In genomic region chr19:28290963-28291657, GRCh38 we compare ENCODE assay signal across 27 cellular contexts.
DNase-seq lines count a peak whose midpoint lies in the region; TF ChIP-seq lines count a peak whose summit lies in the region.
"Had no signal": no experiment of that assay in that cellular context is flagged by ENCODE, and none has a peak within 500 bp of the region (broad histone marks: within the 10 kb centered on the region; RNA-seq: fewer than 3 reads in every experiment).

No MANE protein-coding gene starts in this region.

- no peak overlapping the region for H3K9ac ChIP-seq in iPS-20b (ENCODE audit: low read depth, low read length)
- H3K9ac ChIP-seq: parathyroid adenoma had no signal

- H3K27ac ChIP-seq in iPS-20b (ENCODE audit: low read length) (no peak overlapping the region), ascending aorta (no peak overlapping the region)
- H3K27ac ChIP-seq: heart right ventricle, left lung, parathyroid adenoma, sigmoid colon, stomach, tibial artery had no signal

- H3K4me1 ChIP-seq in iPS-20b (ENCODE audit: insufficient read depth, low read length) (peaks cover 42% of the 10 kb centered on the region), ascending aorta (no peaks in the 10 kb centered on the region)
- H3K4me1 ChIP-seq: left lung, parathyroid adenoma, tibial artery had no signal

- intact Hi-C loops in ascending aorta (cut with DNase I) = no loop called here

- H3K4me3 ChIP-seq in iPS-20b (ENCODE audit: low read length) (peak overlapping the region; percentile 12; the same call in 1 of the 2 replicates), ascending aorta (no peak overlapping the region)
- H3K4me3 ChIP-seq: GM12878, heart right ventricle, left lung, sigmoid colon, stomach, tibial artery had no signal

- H3K27me3 ChIP-seq in iPS-20b (ENCODE audit: insufficient read depth, low read length) (no peaks in the 10 kb centered on the region), ascending aorta (no peaks in the 10 kb centered on the region)
- H3K27me3 ChIP-seq: stomach, tibial artery had no signal

- no peaks in the 10 kb centered on the region for H3K9me3 ChIP-seq in iPS-20b (ENCODE audit: insufficient read depth, low read depth, low read length)
- H3K9me3 ChIP-seq in ascending aorta = no peaks in the 10 kb centered on the region
- H3K9me3 ChIP-seq: tibial artery had no signal

- H3K36me3 ChIP-seq in iPS-20b (ENCODE audit: insufficient read depth, low read depth, low read length) = no peaks in the 10 kb centered on the region
- no peaks in the 10 kb centered on the region for H3K36me3 ChIP-seq in ascending aorta
- H3K36me3 ChIP-seq: heart right ventricle, left lung, sigmoid colon, stomach, tibial artery had no signal

- DNase-seq in DMS 273 (lab: John Stamatoyannopoulos, UW; ENCODE audit: unreplicated experiment) = peak; percentile 53
- DNase-seq in DMS 273 treated with DMSO at 0.1 percent for 48 hours (lab: John Stamatoyannopoulos, UW) = no peak
- DNase-seq in NCI-H2227 treated with DMSO at 0.1 percent for 48 hours (lab: John Stamatoyannopoulos, UW) = peak; percentile 67
- peak; percentile 32 for DNase-seq in retina
- DNase-seq in NCI-H2196 (lab: John Stamatoyannopoulos, UW; ENCODE audit: unreplicated experiment) = no peak
- no peak for DNase-seq in ascending aorta (ENCODE audit: low spot score in 2 of 2)
- DNase-seq in activated CD4-positive, CD25-positive, alpha-beta regulatory T cell (lab: John Stamatoyannopoulos, UW) = no peak
- DNase-seq: 8988T; activated CD8-positive, alpha-beta memory T cell treated with anti-CD3 and anti-CD28 coated beads for 24 hours; activated gamma-delta T cell treated with Interleukin-2 at 50 U/mL for 16 hours; activated T-cell treated with anti-CD3 and anti-CD28 coated beads, Interleukin-2, amount 50 U/mL, for 1 hour; DND-41; effector CD8-positive, alpha-beta T cell; erythroblast; GOT3; heart right ventricle; Karpas-422; left lung; naive thymus-derived CD4-positive, alpha-beta T cell; NCI-H2029 treated with DMSO at 0.1 percent for 48 hours; NCI-H510A treated with DMSO at 0.1 percent for 48 hours; sigmoid colon; stomach; tibial artery had no signal

- TF ChIP-seq CTCF in ascending aorta (IDR thresholded peaks at IDR 0.05) = no peak

Comparison
In these comparisons a context has a peak if more than half of its experiments do, and no peak if none do; other contexts are left out.
1. DNase-seq: peak in DMS 273 (single experiment), NCI-H2227 treated with DMSO at 0.1 percent for 48 hours (single experiment) and retina (single experiment); none in DMS 273 treated with DMSO at 0.1 percent for 48 hours (single experiment), NCI-H2196 (single experiment), ascending aorta (0 of 2) and activated CD4-positive, CD25-positive, alpha-beta regulatory T cell (0 of 4).